ENCODE assay signal across 16 cellular contexts in the genomic region with DNA sequence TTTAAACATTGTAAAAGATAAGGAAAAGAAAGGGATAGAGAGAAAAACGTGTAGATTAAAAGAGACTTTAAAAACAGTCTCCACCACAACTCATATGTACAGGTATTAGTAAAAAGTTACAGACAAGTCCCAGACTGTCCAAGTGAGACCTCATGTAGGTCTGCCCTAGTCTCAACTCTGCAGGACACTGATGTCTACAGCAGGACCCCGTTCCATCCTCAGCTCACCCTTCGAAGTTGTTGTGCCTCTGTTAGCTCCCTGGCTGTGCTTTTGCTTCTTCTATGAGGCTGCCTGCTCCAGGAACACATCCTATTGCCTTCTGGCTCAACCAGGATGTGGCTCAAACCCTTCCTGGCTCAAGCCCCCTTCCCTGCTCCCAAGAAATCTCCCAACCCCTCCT.
DNase-seq lines count a peak whose midpoint lies in the region; ATAC-seq, FAIRE-seq and TF ChIP-seq lines count a peak whose summit lies in the region.
"Had no signal": no experiment of that assay in that cellular context is flagged by ENCODE, and none has a peak within 500 bp of the region (broad histone marks: within the 10 kb centered on the region; RNA-seq: fewer than 3 reads in every experiment).

No MANE protein-coding gene starts in this region.

- peaks cover 3% of the 10 kb centered on the region; the same call in 1 of the 2 replicates for H3K27me3 ChIP-seq in Panc1 (ENCODE audit: control insufficient read depth, insufficient read depth, low read length)
- H3K27me3 ChIP-seq in H1 (replicated peaks in 1 of 4; ENCODE audit: control insufficient read depth in 3 of 4, extremely low read depth in 1 of 4, insufficient read depth in 3 of 4, low read length in 3 of 4) = no peaks in the 10 kb centered on the region
- no peaks in the 10 kb centered on the region for H3K27me3 ChIP-seq in BE2C

- POLR2A ChIA-PET in activated CD4-positive, alpha-beta T cell treated with anti-CD3 and anti-CD28 coated beads, Interleukin-2, amount 10 ng/mL, durations not matched to agents 7 days and 5 days (lab: Charles Lee) = no interaction called here
- POLR2A ChIA-PET in Panc1 (lab: Charles Lee) = no interaction called here
- POLR2A ChIA-PET in H1 (lab: Charles Lee; ENCODE audit: partially characterized antibody) = no interaction called here

- no peak for TF ChIP-seq CTCF in Panc1 (IDR thresholded peaks at IDR 0.05)
- no peak for TF ChIP-seq CTCF in H1 (IDR thresholded peaks at IDR 0.05; ENCODE audit: control extremely low read depth in 1 of 3, insufficient read depth in 1 of 3, low read depth in 1 of 3, low read length in 3 of 3)
- no peak for TF ChIP-seq CTCF in BE2C (IDR thresholded peaks at IDR 0.05; ENCODE audit: low read depth, low read length)

- in situ Hi-C loops in Panc1 (cut with HindIII; ENCODE audit: low pct_unique_long_range_greater_than_20kb, low sequenced_read_pairs) = no loop called here

- intact Hi-C loops in Panc1 (cut with micrococcal nuclease; ENCODE audit: unreplicated experiment) = no loop called here

- H3K4ac ChIP-seq in H1 (replicated peaks; ENCODE audit: insufficient read length, low read depth, low read length) = no peak overlapping the region

- H3K9ac ChIP-seq in H1 (replicated peaks in 1 of 4; ENCODE audit: extremely low read depth in 1 of 4, low read depth in 3 of 4, low read length in 3 of 4) = no peak overlapping the region

- BruUV-seq in Panc1 (replicated peaks; lab: Mats Ljungman, UMichigan) = no TSS peak

- no peaks in the 10 kb centered on the region for H3K36me3 Mint-ChIP-seq in activated CD4-positive, alpha-beta T cell treated with anti-CD3 and anti-CD28 coated beads, Interleukin-2, amount 10 ng/mL, durations not matched to agents 7 days and 5 days (ENCODE audit: low read depth)
- H3K36me3 Mint-ChIP-seq: CD4-positive, alpha-beta memory T cell had no signal

- ATAC-seq in Panc1 (0 out of 2 replicates have a peak, but pooled peaks have one; percentile 57), GM18909 (IDR thresholded peaks at IDR 0.05; ENCODE audit: poor library complexity, unreplicated experiment) (no peak)

- H4K8ac ChIP-seq in H1 (ENCODE audit: extremely low read depth, insufficient read depth, low read length) = no peak overlapping the region

- peak overlapping the region; percentile 83 for H2AFZ ChIP-seq in H1 (ENCODE audit: low read length)

- H3K4me3 Mint-ChIP-seq in activated CD4-positive, alpha-beta T cell treated with anti-CD3 and anti-CD28 coated beads, Interleukin-2, amount 10 ng/mL, durations not matched to agents 7 days and 5 days = no peak overlapping the region
- H3K4me3 Mint-ChIP-seq: CD4-positive, alpha-beta memory T cell had no signal

- H3K18ac ChIP-seq in H1 (ENCODE audit: extremely low read depth, low read length) = no peak overlapping the region

- CTCF ChIA-PET in activated CD4-positive, alpha-beta T cell treated with anti-CD3 and anti-CD28 coated beads, Interleukin-2, amount 10 ng/mL, durations not matched to agents 7 days and 5 days (lab: Charles Lee) = no interaction called here
- CTCF ChIA-PET in Panc1 (lab: Charles Lee) = no interaction called here
- CTCF ChIA-PET in H1 (lab: Charles Lee; ENCODE audit: partially characterized antibody) = interaction anchor here (3.0 kb wide), 1 partner anchor 10 kb away, joined by 24 read pairs; no protein-coding TSS in a partner anchor

- H2BK20ac ChIP-seq in H1 (ENCODE audit: low read length) = no peak overlapping the region

- no peak for TF ChIP-seq EP300 in H1 (IDR thresholded peaks at IDR 0.05; ENCODE audit: borderline replicate concordance in 1 of 2, low read depth in 2 of 2, low read length in 2 of 2)

- no peak for FAIRE-seq in H1 (lab: Jason Lieb, UNC)
- FAIRE-seq: GM12891, GM19239 had no signal

- H3K4me1 Mint-ChIP-seq in activated CD4-positive, alpha-beta T cell treated with anti-CD3 and anti-CD28 coated beads, Interleukin-2, amount 10 ng/mL, durations not matched to agents 7 days and 5 days = peaks cover 1% of the 10 kb centered on the region
- H3K4me1 Mint-ChIP-seq: CD4-positive, alpha-beta memory T cell had no signal

- no peak overlapping the region for H3K27ac ChIP-seq in Panc1 (ENCODE audit: low read length)
- H3K27ac ChIP-seq in H1 (ENCODE audit: low read depth, low read length) = no peak overlapping the region
- H3K27ac ChIP-seq: HL-60 had no signal

- DNase-seq in activated CD4-positive, alpha-beta T cell treated with anti-CD3 and anti-CD28 coated beads, Interleukin-2, amount 10 ng/mL, durations not matched to agents 7 days and 5 days = no peak
- DNase-seq in activated CD4-positive, alpha-beta T cell treated with anti-CD3 and anti-CD28 coated beads, Interleukin-2, amount 50 U/mL, for 48 hours = no peak
- DNase-seq in Panc1 (ENCODE audit: low read depth, low spot score) (no peak), H1 (ENCODE audit: low read depth in 1 of 2, low spot score in 2 of 2) (no peak), T-helper 9 cell (no peak), BE2C (no peak), amygdala (lab: John Stamatoyannopoulos, UW) (no peak)
- DNase-seq: ACHN; C1 segment of cervical spinal cord; CD4-positive, alpha-beta memory T cell; DMS79; HCEC 1CT had no signal

- no peak for TF ChIP-seq POLR2A in H1 (IDR thresholded peaks at IDR 0.05; ENCODE audit: control extremely low read depth in 1 of 2, low read depth in 2 of 2, low read length in 2 of 2)

- H3K4me3 ChIP-seq in Panc1 (ENCODE audit: low read depth in 2 of 2, low read length in 2 of 2) = no peak overlapping the region
- H3K4me3 ChIP-seq in H1 (ENCODE audit: extremely low read depth in 1 of 4, insufficient read depth in 2 of 4, low read depth in 3 of 4, low read length in 4 of 4) = no peak overlapping the region
- H3K4me3 ChIP-seq in BE2C (ENCODE audit: low read depth, low read length) = no peak overlapping the region

- no peak overlapping the region for H2BK15ac ChIP-seq in H1 (ENCODE audit: low read length)

- H3K23ac ChIP-seq in H1 (ENCODE audit: insufficient read length) = no peak overlapping the region

- H3K27me3 Mint-ChIP-seq in activated CD4-positive, alpha-beta T cell treated with anti-CD3 and anti-CD28 coated beads, Interleukin-2, amount 10 ng/mL, durations not matched to agents 7 days and 5 days = peaks cover 24% of the 10 kb centered on the region

- no peak overlapping the region for H2BK120ac ChIP-seq in H1 (replicated peaks; ENCODE audit: low read depth, low read length)

- TF ChIP-seq RAD21 in H1 (IDR thresholded peaks at IDR 0.05 in 1 of 2, conservative IDR thresholded peaks at IDR 0.05 in 1 of 2; ENCODE audit: low read depth in 2 of 2, low read length in 2 of 2) = no peak

- H3K4me2 ChIP-seq in H1 (ENCODE audit: insufficient read depth in 1 of 2, low read depth in 2 of 2, low read length in 2 of 2) = no peak overlapping the region

- H3K9me3 ChIP-seq in Panc1 (ENCODE audit: control insufficient read depth, insufficient read depth, low read depth, low read length) (no peaks in the 10 kb centered on the region), H1 (ENCODE audit: insufficient read depth in 2 of 2, low read depth in 1 of 2, low read length in 1 of 2) (no peaks in the 10 kb centered on the region), BE2C (no peaks in the 10 kb centered on the region)

- H3K79me2 ChIP-seq in H1 (ENCODE audit: control insufficient read depth in 1 of 2, insufficient read depth in 2 of 2, low read length in 2 of 2) = no peaks in the 10 kb centered on the region

- 81% methylated on average over 3 of the region's 3 CpGs; no CpG with 5 or more reads in 1 of the 2 experiments for WGBS in H1 (ENCODE audit: extremely low coverage in 1 of 2, insufficient coverage in 1 of 2, insufficient read length in 1 of 2, insufficient replicate concordance in 2 of 2, low coverage in 1 of 2, low lambda C conversion rate in 2 of 2, missing lambda C conversion rate in 1 of 2), 2 experiments

- H3K56ac ChIP-seq in H1 (replicated peaks; ENCODE audit: insufficient read length, low read depth, low read length) = no peak overlapping the region

- H3K36me3 ChIP-seq in Panc1 (ENCODE audit: control insufficient read depth, insufficient read depth, low read length) (no peaks in the 10 kb centered on the region), H1 (ENCODE audit: control insufficient read depth in 2 of 4, insufficient read depth in 4 of 4, low read length in 3 of 4) (no peaks in the 10 kb centered on the region), BE2C (no peaks in the 10 kb centered on the region)

- no peak overlapping the region for H2AK5ac ChIP-seq in H1 (ENCODE audit: low read depth, low read length)

- no peak overlapping the region for H4K5ac ChIP-seq in H1 (ENCODE audit: insufficient read length, low read depth, low read length)

- H4K20me1 ChIP-seq in H1 (replicated peaks in 1 of 2; ENCODE audit: control insufficient read depth in 1 of 2, insufficient read depth in 2 of 2, low read length in 2 of 2) = no peaks in the 10 kb centered on the region

- no peaks in the 10 kb centered on the region for H3K23me2 ChIP-seq in H1 (ENCODE audit: low read depth, low read length)

- H4K91ac ChIP-seq in H1 (replicated peaks; ENCODE audit: insufficient read length, low read length) = no peak overlapping the region

- H2BK12ac ChIP-seq in H1 (ENCODE audit: low read depth, low read length) = no peak overlapping the region

- no peak overlapping the region for H2BK5ac ChIP-seq in H1 (ENCODE audit: low read depth, low read length)

- H3K27ac Mint-ChIP-seq in activated CD4-positive, alpha-beta T cell treated with anti-CD3 and anti-CD28 coated beads, Interleukin-2, amount 10 ng/mL, durations not matched to agents 7 days and 5 days = peak overlapping the region; percentile 13
- H3K27ac Mint-ChIP-seq: CD4-positive, alpha-beta memory T cell had no signal

- no peak overlapping the region for H3K14ac ChIP-seq in H1 (ENCODE audit: insufficient read length)

- no peaks in the 10 kb centered on the region for H3K4me1 ChIP-seq in Panc1 (ENCODE audit: control insufficient read depth, insufficient read depth, low read length)
- no peaks in the 10 kb centered on the region for H3K4me1 ChIP-seq in H1 (replicated peaks in 1 of 4; ENCODE audit: control insufficient read depth in 3 of 4, insufficient read depth in 4 of 4, low read length in 3 of 4)
- H3K4me1 ChIP-seq in BE2C = no peaks in the 10 kb centered on the region

- no peaks in the 10 kb centered on the region for H3K9me3 Mint-ChIP-seq in activated CD4-positive, alpha-beta T cell treated with anti-CD3 and anti-CD28 coated beads, Interleukin-2, amount 10 ng/mL, durations not matched to agents 7 days and 5 days

- H3K79me1 ChIP-seq in H1 (ENCODE audit: low read depth, low read length) = no peaks in the 10 kb centered on the region

TF ChIP-seq in H1, 55 proteins besides CTCF, POLR2A, EP300 and RAD21 (continues in another document):
- TF ChIP-seq SIX5 (IDR thresholded peaks at IDR 0.05; ENCODE audit: low read depth, low read length) (no peak), JUN (IDR thresholded peaks at IDR 0.05; ENCODE audit: low read depth, low read length) (no peak), CTBP2 (IDR thresholded peaks at IDR 0.05; ENCODE audit: borderline replicate concordance, insufficient read depth, insufficient read length, low read length) (no peak), TEAD4 (IDR thresholded peaks at IDR 0.05; ENCODE audit: low read depth, low read length) (no peak), BACH1 (IDR thresholded peaks at IDR 0.05; ENCODE audit: low read length) (no peak), CHD1 (IDR thresholded peaks at IDR 0.05; ENCODE audit: low read depth, low read length) (no peak), FOSL1 (IDR thresholded peaks at IDR 0.05; ENCODE audit: insufficient read depth, low read depth, low read length) (no peak)
